ENCODE assay signal across 11 cellular contexts in genomic region chr12:95385246-95385645, GRCh38.
DNase-seq lines count a peak whose midpoint lies in the region; ATAC-seq and TF ChIP-seq lines count a peak whose summit lies in the region.
"Had no signal": no experiment of that assay in that cellular context is flagged by ENCODE, and none has a peak within 500 bp of the region (broad histone marks: within the 10 kb centered on the region; RNA-seq: fewer than 3 reads in every experiment).

No MANE protein-coding gene starts in this region.

- no peaks in the 10 kb centered on the region for H3K27me3 Mint-ChIP-seq in WTC11 (ENCODE audit: low read depth)
- H3K27me3 Mint-ChIP-seq: CD4-positive, CD25-positive, alpha-beta regulatory T cell had no signal

- DNase-seq in Ammon's horn (ENCODE audit: low spot score) (peak; percentile 36), WTC11 (ENCODE audit: low spot score) (no peak), fibroblast of the aortic adventitia (ENCODE audit: low read depth) (peak; percentile 78), pons (ENCODE audit: low spot score) (peak; percentile 23), SW480 (ENCODE audit: low spot score) (no peak), NCI-H2029 treated with DMSO at 0.1 percent for 48 hours (lab: John Stamatoyannopoulos, UW) (no peak)
- DNase-seq: activated T-cell treated with anti-CD3 and anti-CD28 coated beads, Interleukin-2, amount 50 U/mL, for 48 hours; CD4-positive, CD25-positive, alpha-beta regulatory T cell; stimulated activated naive CD8-positive, alpha-beta T cell treated with anti-CD3 and anti-CD28 coated beads, Interleukin-15, Interleukin-2, amounts not matched to agents 100 U/mL and 50 U/mL, for 24 hours had no signal

- H3K4me3 Mint-ChIP-seq in WTC11: no peak overlapping the region
- H3K4me3 Mint-ChIP-seq: CD4-positive, CD25-positive, alpha-beta regulatory T cell had no signal

- TF ChIP-seq CTCF in WTC11 (IDR thresholded peaks at IDR 0.05) (no peak), fibroblast of the aortic adventitia (IDR thresholded peaks at IDR 0.05; ENCODE audit: insufficient read depth, low read length) (peak; percentile 24)

- peak overlapping the region; percentile 68 for H3K4me3 ChIP-seq in fibroblast of the aortic adventitia (ENCODE audit: low read depth, low read length)

- H3K9me3 Mint-ChIP-seq in WTC11: peaks cover 5% of the 10 kb centered on the region; the same call in 1 of the 2 replicates

- peaks cover 5% of the 10 kb centered on the region; the same call in 1 of the 2 replicates for H3K4me1 Mint-ChIP-seq in WTC11
- H3K4me1 Mint-ChIP-seq: CD4-positive, CD25-positive, alpha-beta regulatory T cell had no signal

- CTCF ChIA-PET in WTC11 (lab: Charles Lee): interaction anchor here (0.5 kb wide), 1 partner anchor 33 kb away, joined by 3 read pairs; no protein-coding TSS in a partner anchor

- H3K36me3 Mint-ChIP-seq in WTC11: no peaks in the 10 kb centered on the region
- H3K36me3 Mint-ChIP-seq: CD4-positive, CD25-positive, alpha-beta regulatory T cell had no signal

- POLR2A ChIA-PET in WTC11 (lab: Charles Lee): no interaction called here

- no peak overlapping the region for H3K27ac Mint-ChIP-seq in WTC11
- H3K27ac Mint-ChIP-seq: CD4-positive, CD25-positive, alpha-beta regulatory T cell had no signal

- ATAC-seq in WTC11: peak; percentile 51; the same call in 1 of the 2 replicates
- ATAC-seq in SK-N-SH treated with all-trans-retinoic acid at 6 μM for 48 hours: no peak
- no peak for ATAC-seq in activated CD4-positive, CD25-positive, alpha-beta regulatory T cell treated with anti-CD3 and anti-CD28 coated beads, Interleukin-2, amount 50 U/mL, for 24 hours
- ATAC-seq: stimulated activated naive CD8-positive, alpha-beta T cell treated with anti-CD3 and anti-CD28 coated beads, Interleukin-15, Interleukin-2, amounts not matched to agents 100 U/mL and 50 U/mL, for 24 hours had no signal

TF ChIP-seq in WTC11, 78 proteins besides CTCF, POLR2A, EP300 and RAD21 (continues in another document):
- TF ChIP-seq, protein P1, sequence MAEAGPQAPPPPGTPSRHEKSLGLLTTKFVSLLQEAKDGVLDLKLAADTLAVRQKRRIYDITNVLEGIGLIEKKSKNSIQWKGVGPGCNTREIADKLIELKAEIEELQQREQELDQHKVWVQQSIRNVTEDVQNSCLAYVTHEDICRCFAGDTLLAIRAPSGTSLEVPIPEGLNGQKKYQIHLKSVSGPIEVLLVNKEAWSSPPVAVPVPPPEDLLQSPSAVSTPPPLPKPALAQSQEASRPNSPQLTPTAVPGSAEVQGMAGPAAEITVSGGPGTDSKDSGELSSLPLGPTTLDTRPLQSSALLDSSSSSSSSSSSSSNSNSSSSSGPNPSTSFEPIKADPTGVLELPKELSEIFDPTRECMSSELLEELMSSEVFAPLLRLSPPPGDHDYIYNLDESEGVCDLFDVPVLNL (CRISPR knock-in tag; IDR thresholded peaks at IDR 0.05; ENCODE audit: borderline replicate concordance, low read depth): no peak
- TF ChIP-seq, protein P2, sequence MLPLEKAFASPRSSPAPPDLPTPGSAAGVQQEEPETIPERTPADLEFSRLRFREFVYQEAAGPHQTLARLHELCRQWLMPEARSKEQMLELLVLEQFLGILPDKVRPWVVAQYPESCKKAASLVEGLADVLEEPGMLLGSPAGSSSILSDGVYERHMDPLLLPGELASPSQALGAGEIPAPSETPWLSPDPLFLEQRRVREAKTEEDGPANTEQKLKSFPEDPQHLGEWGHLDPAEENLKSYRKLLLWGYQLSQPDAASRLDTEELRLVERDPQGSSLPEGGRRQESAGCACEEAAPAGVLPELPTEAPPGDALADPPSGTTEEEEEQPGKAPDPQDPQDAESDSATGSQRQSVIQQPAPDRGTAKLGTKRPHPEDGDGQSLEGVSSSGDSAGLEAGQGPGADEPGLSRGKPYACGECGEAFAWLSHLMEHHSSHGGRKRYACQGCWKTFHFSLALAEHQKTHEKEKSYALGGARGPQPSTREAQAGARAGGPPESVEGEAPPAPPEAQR (CRISPR knock-in tag; IDR thresholded peaks at IDR 0.05): no peak
- no peak for TF ChIP-seq GABPB1 (CRISPR knock-in tag; IDR thresholded peaks at IDR 0.05)
- TF ChIP-seq CREM (CRISPR knock-in tag; IDR thresholded peaks at IDR 0.05): no peak
- no peak for TF ChIP-seq ZNF263 (CRISPR knock-in tag; IDR thresholded peaks at IDR 0.05; ENCODE audit: low read depth)

TF ChIP-seq in SK-N-SH treated with all-trans-retinoic acid at 6 μM for 48 hours, 23 proteins besides CTCF, POLR2A, EP300 and RAD21:
- no peak for TF ChIP-seq ZNF565 (CRISPR knock-in tag; conservative IDR thresholded peaks at IDR 0.05; ENCODE audit: low read depth)

Comparison
In these comparisons a context has a peak if more than half of its experiments do, and no peak if none do; other contexts are left out.
1. DNase-seq: peak in Ammon's horn (single experiment), fibroblast of the aortic adventitia (single experiment) and pons (single experiment); none in WTC11 (single experiment), SW480 (single experiment) and NCI-H2029 treated with DMSO at 0.1 percent for 48 hours (single experiment).